ENCODE assay signal across 10 cellular contexts in the genomic region with DNA sequence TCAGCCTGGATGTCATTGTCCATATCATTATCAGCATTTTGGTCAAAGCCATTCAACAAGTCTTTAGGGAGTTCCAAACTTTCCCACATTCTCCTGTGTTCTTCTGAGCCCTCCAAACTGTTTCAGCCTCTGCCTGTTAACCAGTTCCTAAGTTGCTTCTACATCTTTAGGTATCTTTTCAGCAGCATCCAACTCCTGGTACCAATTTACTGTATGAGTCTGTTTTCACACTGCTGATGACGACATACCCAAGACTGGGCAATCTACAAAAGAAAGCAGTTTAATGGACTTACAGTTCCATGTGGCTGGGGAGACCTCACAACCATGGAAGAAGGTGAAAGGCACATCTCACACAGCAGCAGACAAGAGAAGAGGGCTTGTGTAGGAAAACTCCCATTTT.
"Had no signal": no experiment of that assay in that cellular context is flagged by ENCODE, and none has a peak within 500 bp of the region (broad histone marks: within the 10 kb centered on the region; RNA-seq: fewer than 3 reads in every experiment).

No MANE protein-coding gene starts in this region.

- DNase-seq: H9, HCEC 1CT, HFFc6, IMR-90, Karpas-422, KBM-7 had no signal

- H3K27ac Mint-ChIP-seq: GM23338, H9, HFFc6 had no signal

- H3K4me3 ChIP-seq: GM23338 had no signal

- H3K4me3 Mint-ChIP-seq: GM23338, H9, HFFc6 had no signal

- H3K27ac ChIP-seq: KMS-11 had no signal

- ATAC-seq: GM23338 had no signal

- H3K4me2 ChIP-seq: GM23338, KMS-11 had no signal

- FAIRE-seq: H1, H54 had no signal
